Comparison of ENCODE assay signal across 8 cellular contexts in genomic region chr1:47175227-47175934, GRCh38. TPM values are rescaled to one million over a fixed set of nuclear protein-coding genes. Genes with fewer than 3 reads are reported as not detected.
A peak's percentile ranks its signal among the peaks of the same experiment; 100 is the strongest.
DNase-seq lines count a peak whose midpoint lies in the region; ATAC-seq and TF ChIP-seq lines count a peak whose summit lies in the region.

No MANE protein-coding gene starts in this region.

- peaks cover 0 to 21% (median 10%) of the 10 kb centered on the region in 4 donors for H3K4me1 ChIP-seq in liver (ENCODE audit: control insufficient read depth in 4 of 4, insufficient read depth in 4 of 4, low read length in 3 of 4)

- peak; percentile 88 to 97 for TF ChIP-seq RAD21 in liver (IDR thresholded peaks at IDR 0.05)

- no peaks in the 10 kb centered on the region for H3K27me3 ChIP-seq in liver (ENCODE audit: control insufficient read depth in 4 of 4, insufficient read depth in 4 of 4, low read length in 3 of 4)

- H3K9ac ChIP-seq in liver (ENCODE audit: low read depth in 1 of 2, low read length in 2 of 2) = no peak overlapping the region

- no peak overlapping the region for H3K27ac ChIP-seq in VCaP
- no peak overlapping the region for H3K27ac ChIP-seq in liver (ENCODE audit: low read depth in 1 of 2, low read length in 2 of 2)

- H3K9me3 ChIP-seq in liver (ENCODE audit: control insufficient read depth in 4 of 4, low read length in 3 of 4) = peaks cover 0 to 3% (median 0%) of the 10 kb centered on the region in 4 donors

- DNase-seq in DMS79 treated with DMSO at 0.1 percent for 48 hours (lab: John Stamatoyannopoulos, UW) (peak; percentile 75), NCI-H1930 (lab: John Stamatoyannopoulos, UW) (peak; percentile 7 to 15), dermis microvascular lymphatic vessel endothelial cell (ENCODE audit: low read depth in 2 of 2) (peak; percentile 37 to 67)
- peak; percentile 12 for DNase-seq in stimulated activated CD8-positive, alpha-beta memory T cell treated with anti-CD3 and anti-CD28 coated beads, Interleukin-7, amount 100 ng/mL, for 24 hours (ENCODE audit: low read depth)

- H3K36me3 ChIP-seq in liver (ENCODE audit: control insufficient read depth in 4 of 4, insufficient read depth in 3 of 4, low read depth in 1 of 4, low read length in 3 of 4) = no peaks in the 10 kb centered on the region

- ATAC-seq in GM21723 (IDR thresholded peaks at IDR 0.05; ENCODE audit: unreplicated experiment) (peak; percentile 46), HG02852 (IDR thresholded peaks at IDR 0.05; ENCODE audit: unreplicated experiment) (no peak)

- H3K4me3 ChIP-seq in liver (ENCODE audit: low read depth in 1 of 3, low read length in 3 of 3) = no peak overlapping the region

- 13% methylated on average over 11 of the region's 11 CpGs for WGBS in liver

- peak; percentile 96 for TF ChIP-seq CTCF in VCaP (conservative IDR thresholded peaks at IDR 0.05)
- TF ChIP-seq CTCF in liver (IDR thresholded peaks at IDR 0.05; ENCODE audit: low read depth, low read length, missing input control) = peak; percentile 99

TF ChIP-seq in liver, 16 proteins besides CTCF, POLR2A, EP300 and RAD21:
- TF ChIP-seq JUND (IDR thresholded peaks at IDR 0.05) (no peak), EGR1 (IDR thresholded peaks at IDR 0.05; ENCODE audit: low read depth in 2 of 2) (no peak), GABPA (IDR thresholded peaks at IDR 0.05 in 1 of 2, conservative IDR thresholded peaks at IDR 0.05 in 1 of 2) (no peak), TAF1 (conservative IDR thresholded peaks at IDR 0.05) (no peak), YY1 (IDR thresholded peaks at IDR 0.05) (no peak)

RNA-seq across cellular contexts. Expression of gene PDZK1IP1, which starts 14.5 kb away (rescaled TPM):
- 0.13 TPM in 2 replicates for total RNA-seq in dermis microvascular lymphatic vessel endothelial cell
- 1 to 10 TPM in 1 of 2 donors, under 1 TPM in 1; 0.75 to 1.1 TPM for total RNA-seq in liver
- 1 to 10 TPM in 1 of 2 donors, under 1 TPM in 1; 0.89 to 2.2 TPM for polyA plus RNA-seq in liver

RNA-seq across cellular contexts. Expression of gene CYP4A22, which starts 38.1 kb away (rescaled TPM):
- total RNA-seq in dermis microvascular lymphatic vessel endothelial cell = not detected in 2 replicates
- 10 to 100 TPM; 18.3 to 66.9 TPM for total RNA-seq in liver
- polyA plus RNA-seq in liver = 10 to 100 TPM; 64.6 to 95.7 TPM

RNA-seq across cellular contexts. Expression of gene TAL1, which starts 56.6 kb away (rescaled TPM):
- total RNA-seq in dermis microvascular lymphatic vessel endothelial cell = 55.8 and 77.9 TPM in 2 replicates
- 100 to 1,000 TPM in 1 of 2 donors, 1 to 10 TPM in 1; 3.5 to 184 TPM for total RNA-seq in liver
- 1 to 10 TPM in 1 of 2 donors, under 1 TPM in 1; 0.79 to 1.2 TPM for polyA plus RNA-seq in liver

Comparison
In these comparisons a context has a peak if more than half of its experiments do, and no peak if none do; other contexts are left out.
1. DNase-seq: peak in every context shown above with its lines; median percentile 75 in DMS79 treated with DMSO at 0.1 percent for 48 hours; 52 in dermis microvascular lymphatic vessel endothelial cell; 12 in stimulated activated CD8-positive, alpha-beta memory T cell treated with anti-CD3 and anti-CD28 coated beads, Interleukin-7, amount 100 ng/mL, for 24 hours; 11 in NCI-H1930.
2. RNA of gene CYP4A22, which starts 38.1 kb away (total RNA-seq): 18.3 to 66.9 TPM in liver; not detected in dermis microvascular lymphatic vessel endothelial cell; every median in the first group is over 10 times any median in the second.